25 cellular contexts compared by ENCODE assay signal in genomic region chr5:2995667-2996066, GRCh38.
"Had no signal": no experiment of that assay in that cellular context is flagged by ENCODE, and none has a peak within 500 bp of the region (broad histone marks: within the 10 kb centered on the region; RNA-seq: fewer than 3 reads in every experiment).

No MANE protein-coding gene starts in this region.

- DNase-seq: effector CD8-positive, alpha-beta T cell; esophagus squamous epithelium; foreskin melanocyte; glutamatergic neuron; heart right ventricle; hippocampal formation; left cardiac atrium; left lung; mammary epithelial cell; mesendoderm; naive thymus-derived CD8-positive, alpha-beta T cell; nephron progenitor cell; occipital lobe; pancreas; stimulated activated CD4-positive, alpha-beta T cell treated with anti-CD3 and anti-CD28 coated beads, Interleukin-2, amount 100 ng/mL, for 24 hours; stimulated activated CD4-positive, alpha-beta T cell treated with anti-CD3 and anti-CD28 coated beads, Interleukin-4, amount 100 ng/mL, for 24 hours; stimulated activated naive CD4-positive, alpha-beta T cell treated with Interleukin-2 at 50 U/mL for 16 hours; stomach; thyroid gland; uterus had no signal

- H3K4me1 ChIP-seq: esophagus squamous epithelium, heart right ventricle, left lung, pancreas, prostate gland, right atrium auricular region, stomach, thyroid gland, upper lobe of left lung, uterus had no signal

- ATAC-seq: heart right ventricle; left cardiac atrium; left lung; naive thymus-derived CD8-positive, alpha-beta T cell; pancreas; sciatic nerve; stimulated activated effector memory CD8-positive, alpha-beta T cell treated with anti-CD3 and anti-CD28 coated beads, Interleukin-12 subunit alpha, Interleukin-12 subunit beta, amount 100 ng/mL, for 72 hours had no signal

- H3K27ac ChIP-seq: esophagus squamous epithelium, heart right ventricle, left lung, pancreas, prostate gland, right atrium auricular region, stomach, thyroid gland, upper lobe of left lung, uterus had no signal

- H3K27me3 ChIP-seq: esophagus squamous epithelium, right atrium auricular region, thyroid gland, upper lobe of left lung, uterus had no signal

- H3K9me3 ChIP-seq: esophagus squamous epithelium, heart right ventricle, left lung, pancreas, prostate gland, right atrium auricular region, stomach, thyroid gland, upper lobe of left lung, uterus had no signal

- H3K36me3 ChIP-seq: esophagus squamous epithelium, heart right ventricle, left lung, pancreas, prostate gland, right atrium auricular region, stomach, thyroid gland, upper lobe of left lung, uterus had no signal

- H3K4me3 ChIP-seq: esophagus squamous epithelium, heart right ventricle, left lung, pancreas, prostate gland, right atrium auricular region, stomach, thyroid gland, upper lobe of left lung, uterus had no signal
